In genomic region chr4:105145059-105145912, GRCh38 we compare ENCODE assay signal across 8 cellular contexts. TPM values are rescaled to one million over a fixed set of nuclear protein-coding genes. Genes with fewer than 3 reads are reported as not detected.
A peak's percentile ranks its signal among the peaks of the same experiment; 100 is the strongest.
DNase-seq lines count a peak whose midpoint lies in the region; ATAC-seq, FAIRE-seq and TF ChIP-seq lines count a peak whose summit lies in the region.

No MANE protein-coding gene starts in this region.

- H3K27me3 ChIP-seq in right cardiac atrium (ENCODE audit: control insufficient read depth, insufficient read depth) (no peaks in the 10 kb centered on the region), small intestine (ENCODE audit: control insufficient read depth in 2 of 2, insufficient read depth in 2 of 2, low read length in 2 of 2) (no peaks in the 10 kb centered on the region)

- no peak for TF ChIP-seq CTCF in GM12865 (IDR thresholded peaks at IDR 0.05; ENCODE audit: insufficient read depth, low read depth, low read length, missing control alignments)
- TF ChIP-seq CTCF in WI38 (IDR thresholded peaks at IDR 0.05; ENCODE audit: low read depth, low read length): no peak

- FAIRE-seq in small intestine (lab: Jason Lieb, UNC): no peak

- H3K4me3 ChIP-seq in GM12865 (ENCODE audit: low read depth, low read length): peak overlapping the region; percentile 97
- peak overlapping the region; percentile 96 for H3K4me3 ChIP-seq in WI38 (ENCODE audit: low read depth, low read length)
- H3K4me3 ChIP-seq in right cardiac atrium (ENCODE audit: low read length): peak overlapping the region; percentile 99
- peak overlapping the region; percentile 83 to 90 for H3K4me3 ChIP-seq in small intestine (ENCODE audit: low read depth in 1 of 2, low read length in 2 of 2)

- H3K9me3 ChIP-seq in right cardiac atrium (ENCODE audit: control insufficient read depth, low read length) (no peaks in the 10 kb centered on the region), small intestine (ENCODE audit: control insufficient read depth, low read depth) (no peaks in the 10 kb centered on the region)

- ATAC-seq in HG03095 (IDR thresholded peaks at IDR 0.05; ENCODE audit: unreplicated experiment): peak; percentile 4
- ATAC-seq in right cardiac atrium: peak in 1 of 2 donors; percentile 2

- no peaks in the 10 kb centered on the region for H3K4me1 ChIP-seq in right cardiac atrium (ENCODE audit: control insufficient read depth, insufficient read depth, low read length)
- peaks cover 0 to 3% of the 10 kb centered on the region in 2 donors for H3K4me1 ChIP-seq in small intestine (ENCODE audit: control insufficient read depth in 2 of 2, insufficient read depth in 1 of 2, low read depth in 1 of 2, low read length in 1 of 2)

- peak overlapping the region; percentile 13 for H3K27ac ChIP-seq in right cardiac atrium (ENCODE audit: low read length)
- peak overlapping the region in 1 of 2 donors; percentile 98 for H3K27ac ChIP-seq in small intestine (ENCODE audit: low read depth in 1 of 2, low read length in 1 of 2)

- DNase-seq in GM12865 (ENCODE audit: low read depth): peak; percentile 32
- DNase-seq in right cardiac atrium: no peak
- peak; percentile 3 for DNase-seq in small intestine
- no peak for DNase-seq in NCI-H2029 (lab: John Stamatoyannopoulos, UW)
- DNase-seq in NCI-H1048 (lab: John Stamatoyannopoulos, UW): no peak
- no peak for DNase-seq in NCI-H510A treated with DMSO at 0.1 percent for 48 hours (lab: John Stamatoyannopoulos, UW)

- no peaks in the 10 kb centered on the region for H3K36me3 ChIP-seq in small intestine (ENCODE audit: control insufficient read depth in 2 of 2, insufficient read depth in 2 of 2, low read length in 2 of 2)

- 29% methylated on average over 21 of the region's 21 CpGs for WGBS in right cardiac atrium
- WGBS in small intestine, 3 donors: 27 to 44% (median 44%) methylated on average over 21 of the region's 21 CpGs

- intact Hi-C loops in right cardiac atrium (cut with DNase I): loop anchor here in 3 of 4 donors (5.0 to 10.0 kb wide), 5 partner anchors 50 to 570 kb away; partner anchors contain the start of gene PPA2 (in 2 of the 3)

RNA-seq across cellular contexts. Expression of gene TET2, which starts 1.4 kb away (rescaled TPM):
- 10 to 100 TPM; 19.7 to 24.0 (median 22.0) TPM for total RNA-seq in right cardiac atrium
- polyA plus RNA-seq in right cardiac atrium (3.3 TPM), small intestine (1 to 10 TPM; 3.0 to 5.4 (median 3.9) TPM)

Comparison
In these comparisons a context has a peak if more than half of its experiments do, and no peak if none do; other contexts are left out.
1. DNase-seq: peak in GM12865 (single experiment) and small intestine (single experiment); none in right cardiac atrium (0 of 3), NCI-H2029 (single experiment), NCI-H1048 (single experiment) and NCI-H510A treated with DMSO at 0.1 percent for 48 hours (single experiment).
2. Peak in every context shown above with its lines, with median percentiles within 50 percentile points of each other: H3K4me3 ChIP-seq.